1 cellular context compared by ENCODE assay signal in the genomic region with DNA sequence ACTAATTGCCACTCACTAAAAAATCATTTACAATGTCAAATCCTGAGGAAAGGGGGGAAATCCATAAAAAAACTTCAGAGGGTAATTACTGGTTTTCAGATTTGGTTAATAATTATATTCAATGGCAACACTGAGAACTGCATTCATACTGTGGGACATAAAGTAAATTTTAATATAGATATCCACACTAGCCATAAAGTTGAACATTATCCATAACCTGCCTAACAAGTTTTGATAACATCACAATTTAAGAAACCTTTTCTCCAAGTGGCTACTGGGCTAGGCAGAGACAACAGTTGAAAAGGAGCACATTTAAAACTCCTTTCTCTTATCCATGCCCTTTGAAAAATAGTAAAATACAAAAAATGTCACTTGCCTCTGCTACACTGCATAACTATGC.
TF ChIP-seq lines count a peak whose summit lies in the region.

No MANE protein-coding gene starts in this region.

TF ChIP-seq in GM23338, 12 proteins besides CTCF, POLR2A, EP300 and RAD21 (continued from another document):
- TF ChIP-seq NANOG (IDR thresholded peaks at IDR 0.05; ENCODE audit: borderline replicate concordance): no peak
